Comparison of ENCODE assay signal across 8 cellular contexts in genomic region chr9:86487222-86487841, GRCh38.
DNase-seq lines count a peak whose midpoint lies in the region; ATAC-seq, FAIRE-seq and TF ChIP-seq lines count a peak whose summit lies in the region.

No MANE protein-coding gene starts in this region.

- POLR2A ChIA-PET in PC-3 (lab: Charles Lee; ENCODE audit: unreplicated experiment), result no interaction called here
- POLR2A ChIA-PET in endothelial cell of umbilical vein (lab: Charles Lee), result no interaction called here

- H3K36me3 Mint-ChIP-seq in nephron (ENCODE audit: low read depth), result no peaks in the 10 kb centered on the region

- peak; percentile 64 for DNase-seq in AG20443 (ENCODE audit: low spot score)
- DNase-seq in H54 (ENCODE audit: insufficient read length, low spot score), result peak; percentile 15
- peak; percentile 44 for DNase-seq in PC-3
- DNase-seq in endothelial cell of umbilical vein (ENCODE audit: low read depth, low spot score), result peak; percentile 21
- DNase-seq in islet precursor cell, result no peak

- H3K9me1 ChIP-seq in endothelial cell of umbilical vein (replicated peaks; ENCODE audit: control insufficient read depth, extremely low read depth, insufficient read depth, low read length), result no peaks in the 10 kb centered on the region

- H3K4me2 ChIP-seq in PC-3 (ENCODE audit: low read length), result no peak overlapping the region
- H3K4me2 ChIP-seq in endothelial cell of umbilical vein (ENCODE audit: insufficient read depth, low read length), result no peak overlapping the region

- H3K9me3 ChIP-seq in PC-3 (ENCODE audit: low read length) (no peaks in the 10 kb centered on the region), endothelial cell of umbilical vein (replicated peaks; ENCODE audit: control insufficient read depth, insufficient read depth, low read length) (no peaks in the 10 kb centered on the region)

- H3K9ac ChIP-seq in PC-3 (ENCODE audit: low read length) (no peak overlapping the region), endothelial cell of umbilical vein (replicated peaks; ENCODE audit: extremely low read depth, insufficient read depth, low read length) (no peak overlapping the region)

- H3K36me3 ChIP-seq in PC-3 (ENCODE audit: low read depth, low read length) (no peaks in the 10 kb centered on the region), endothelial cell of umbilical vein (ENCODE audit: control insufficient read depth in 2 of 2, extremely low read depth in 1 of 2, insufficient read depth in 2 of 2, low read length in 2 of 2) (no peaks in the 10 kb centered on the region)

- H3K79me2 ChIP-seq in PC-3 (ENCODE audit: low read length), result no peaks in the 10 kb centered on the region
- H3K79me2 ChIP-seq in endothelial cell of umbilical vein (ENCODE audit: control insufficient read depth, insufficient read depth, low read length), result no peaks in the 10 kb centered on the region

- peaks cover 65% of the 10 kb centered on the region for H3K4me1 Mint-ChIP-seq in nephron

- H3K27ac ChIP-seq in PC-3 (ENCODE audit: low read length) (no peak overlapping the region), endothelial cell of umbilical vein (ENCODE audit: insufficient read depth, low read depth, low read length) (no peak overlapping the region)

- no peaks in the 10 kb centered on the region; the same call in 1 of the 2 replicates for H3K27me3 ChIP-seq in PC-3 (ENCODE audit: low read length)
- no peaks in the 10 kb centered on the region for H3K27me3 ChIP-seq in endothelial cell of umbilical vein (ENCODE audit: control insufficient read depth in 2 of 2, insufficient read depth in 2 of 2, low read length in 2 of 2)

- no peaks in the 10 kb centered on the region for H4K20me1 ChIP-seq in PC-3 (ENCODE audit: low read length)
- no peaks in the 10 kb centered on the region for H4K20me1 ChIP-seq in endothelial cell of umbilical vein (replicated peaks; ENCODE audit: control insufficient read depth, extremely low read depth, insufficient read depth, low read length)

- TF ChIP-seq POLR2A in H54 (IDR thresholded peaks at IDR 0.05; ENCODE audit: low read depth, low read length) (no peak), endothelial cell of umbilical vein (IDR thresholded peaks at IDR 0.05; ENCODE audit: low read depth, low read length) (no peak)

- dilution Hi-C loops in endothelial cell of umbilical vein (cut with MboI; ENCODE audit: extremely low pct_ligation_motif_present, low sequenced_read_pairs), result no loop called here

- ATAC-seq in PC-3 (no peak), GM21515 (IDR thresholded peaks at IDR 0.05; ENCODE audit: unreplicated experiment) (no peak), GM18520 (IDR thresholded peaks at IDR 0.05; ENCODE audit: unreplicated experiment) (no peak)

- no peaks in the 10 kb centered on the region for H3F3A ChIP-seq in PC-3 (ENCODE audit: low read length, unreplicated experiment)

- TF ChIP-seq CTCF in PC-3 (conservative IDR thresholded peaks at IDR 0.05; ENCODE audit: low read depth, low read length), result peak; percentile 65
- peak in 1 of 2 donors; percentile 35 for TF ChIP-seq CTCF in endothelial cell of umbilical vein (IDR thresholded peaks at IDR 0.05; ENCODE audit: extremely low read depth in 1 of 2, insufficient read depth in 1 of 2, low read depth in 1 of 2, low read length in 2 of 2)
- TF ChIP-seq CTCF in nephron (IDR thresholded peaks at IDR 0.05; ENCODE audit: unreplicated experiment in 3 of 3), result peak; percentile 75 to 81 (median 75)

- peaks cover 11% of the 10 kb centered on the region for H3K27me3 Mint-ChIP-seq in nephron (ENCODE audit: low read depth)

- peak overlapping the region; percentile 82 to 96 (median 85) for H3K27ac Mint-ChIP-seq in nephron

- H3K9me3 Mint-ChIP-seq in nephron, result no peaks in the 10 kb centered on the region

- no peaks in the 10 kb centered on the region for H3K4me1 ChIP-seq in PC-3 (ENCODE audit: insufficient read depth, low read length)
- H3K4me1 ChIP-seq in endothelial cell of umbilical vein (ENCODE audit: control insufficient read depth, extremely low read depth, insufficient read depth, low read length), result no peaks in the 10 kb centered on the region

- H3K4me3 ChIP-seq in PC-3 (ENCODE audit: low read length), result no peak overlapping the region
- H3K4me3 ChIP-seq in endothelial cell of umbilical vein (replicated peaks in 1 of 3; ENCODE audit: insufficient read depth in 1 of 3, low read depth in 1 of 3, low read length in 3 of 3), result no peak overlapping the region

- intact Hi-C loops in PC-3 (cut with micrococcal nuclease) (loop anchor here (1.0 kb wide), 1 partner anchor 837 kb away; no protein-coding TSS in a partner anchor), endothelial cell of umbilical vein (cut with micrococcal nuclease) (loop anchor here (1.0 kb wide), 1 partner anchor 837 kb away; no protein-coding TSS in a partner anchor)

- no peaks in the 10 kb centered on the region for H3K9me2 ChIP-seq in PC-3 (replicated peaks; ENCODE audit: low read length)

- no TSS peak for BruUV-seq in PC-3 (replicated peaks; lab: Mats Ljungman, UMichigan)
- no TSS peak for BruUV-seq in endothelial cell of umbilical vein (replicated peaks; lab: Mats Ljungman, UMichigan)

- H2AFZ ChIP-seq in PC-3 (ENCODE audit: low read length) (no peak overlapping the region), endothelial cell of umbilical vein (ENCODE audit: low read depth, low read length) (no peak overlapping the region)

- FAIRE-seq in H54 (lab: Jason Lieb, UNC) (peak; percentile 68), endothelial cell of umbilical vein (lab: Jason Lieb, UNC) (no peak)

- CTCF ChIA-PET in PC-3 (lab: Charles Lee) (no interaction called here), endothelial cell of umbilical vein (lab: Charles Lee) (interaction anchor here (0.6 to 3.4 kb wide), 5 partner anchors 54 to 837 kb away, joined by 3 to 41 read pairs (median 3); partner anchors contain the start of gene GAS1)

- H3K4me3 Mint-ChIP-seq in nephron, result no peak overlapping the region

TF ChIP-seq in endothelial cell of umbilical vein, 7 proteins besides CTCF, POLR2A, EP300 and RAD21:
- TF ChIP-seq POLR2AphosphoS5 (IDR thresholded peaks at IDR 0.05; ENCODE audit: insufficient read depth, low read depth, low read length) (no peak), FOS (IDR thresholded peaks at IDR 0.05; ENCODE audit: borderline replicate concordance, insufficient read depth, low read length) (no peak), JUN (IDR thresholded peaks at IDR 0.05; ENCODE audit: borderline replicate concordance, insufficient read depth, insufficient read length, low read depth) (no peak), MAX (IDR thresholded peaks at IDR 0.05; ENCODE audit: insufficient read depth, insufficient read length) (no peak), EZH2 (IDR thresholded peaks at IDR 0.05; ENCODE audit: borderline replicate concordance, low read depth, low read length, severe bottlenecking) (no peak), MYC (IDR thresholded peaks at IDR 0.05; ENCODE audit: low read depth, low read length) (no peak), GATA2 (IDR thresholded peaks at IDR 0.05; ENCODE audit: insufficient read depth, insufficient read length, low read depth, low read length) (no peak)
TF ChIP-seq in endothelial cell of umbilical vein: peak in this region for 0.
